ENCODE assay signal across 23 cellular contexts in genomic region chr17:45391918-45392317, GRCh38. TPM values are rescaled to one million over a fixed set of nuclear protein-coding genes. Genes with fewer than 3 reads are reported as not detected.
DNase-seq lines count a peak whose midpoint lies in the region; ATAC-seq and TF ChIP-seq lines count a peak whose summit lies in the region.
"Had no signal": no experiment of that assay in that cellular context is flagged by ENCODE, and none has a peak within 500 bp of the region (broad histone marks: within the 10 kb centered on the region; RNA-seq: fewer than 3 reads in every experiment).

No MANE protein-coding gene starts in this region.

- intact Hi-C loops in natural killer cell (cut with micrococcal nuclease) = no loop called here
- intact Hi-C loops in mucosa of descending colon (cut with DNase I, micrococcal nuclease) = no loop called here
- intact Hi-C loops in mammary epithelial cell (cut with micrococcal nuclease) = no loop called here

- H3K27ac Mint-ChIP-seq in natural killer cell = peak overlapping the region; percentile 2 to 66
- H3K27ac Mint-ChIP-seq in natural killer cell treated with Interleukin-12 subunit alpha and Interleukin-12 subunit beta and Interleukin-15 and Interleukin-18, amount 100 ng/mL, for 72 hours = peak overlapping the region in 1 of 2 donors; percentile 39
- peak overlapping the region; percentile 34 for H3K27ac Mint-ChIP-seq in activated T-helper 17 cell treated with anti-CD3 and anti-CD28 coated beads, Interleukin-2, amount 50 U/mL, for 72 hours
- H3K27ac Mint-ChIP-seq: CD8-positive, alpha-beta T cell had no signal

- H3K9me3 ChIP-seq in mucosa of descending colon = no peaks in the 10 kb centered on the region
- H3K9me3 ChIP-seq in mammary epithelial cell (replicated peaks; ENCODE audit: insufficient read depth, low read length) = no peaks in the 10 kb centered on the region
- H3K9me3 ChIP-seq: Caco-2, MG63 had no signal

- no peak for TF ChIP-seq CTCF in natural killer cell (IDR thresholded peaks at IDR 0.05)
- TF ChIP-seq CTCF in mucosa of descending colon (IDR thresholded peaks at IDR 0.05) = no peak
- TF ChIP-seq CTCF in mammary epithelial cell (conservative IDR thresholded peaks at IDR 0.05 in 1 of 2, IDR thresholded peaks at IDR 0.05 in 1 of 2; ENCODE audit: extremely low read depth in 1 of 2, insufficient read depth in 1 of 2, low read depth in 1 of 2, low read length in 2 of 2) = no peak

- no peaks in the 10 kb centered on the region for H3K79me2 ChIP-seq in mammary epithelial cell (ENCODE audit: insufficient read depth, low read length)

- CTCF ChIA-PET in mammary epithelial cell (lab: Charles Lee; ENCODE audit: low non-redundant PET) = interaction anchor here (0.6 kb wide), 1 partner anchor 257 kb away, joined by 3 read pairs; the partner anchor contains the start of gene ACBD4

- H3K4me3 ChIP-seq in mucosa of descending colon (no peak overlapping the region), mammary epithelial cell (replicated peaks in 1 of 3; ENCODE audit: insufficient read depth in 1 of 3, low read depth in 2 of 3, low read length in 3 of 3) (no peak overlapping the region)
- H3K4me3 ChIP-seq: GM12878, MG63 had no signal

- peaks cover under 1% of the 10 kb centered on the region for H3K36me3 Mint-ChIP-seq in natural killer cell
- peaks cover 1% of the 10 kb centered on the region for H3K36me3 Mint-ChIP-seq in natural killer cell treated with Interleukin-12 subunit alpha and Interleukin-12 subunit beta and Interleukin-15 and Interleukin-18, amount 100 ng/mL, for 72 hours
- H3K36me3 Mint-ChIP-seq in activated T-helper 17 cell treated with anti-CD3 and anti-CD28 coated beads, Interleukin-2, amount 50 U/mL, for 72 hours (ENCODE audit: low read depth) = peaks cover 15% of the 10 kb centered on the region

- ATAC-seq in natural killer cell (no peak), mucosa of descending colon (peak; percentile 3), HG02973 (IDR thresholded peaks at IDR 0.05; ENCODE audit: unreplicated experiment) (no peak)
- no peak for ATAC-seq in natural killer cell treated with Interleukin-12 subunit alpha and Interleukin-12 subunit beta and Interleukin-15 and Interleukin-18, amount 100 ng/mL, for 72 hours
- ATAC-seq in activated T-helper 17 cell treated with anti-CD3 and anti-CD28 coated beads, Interleukin-2, amount 50 U/mL, for 72 hours (replicated peaks) = peak; percentile 35
- ATAC-seq: CD8-positive, alpha-beta T cell; GM12878; HCT116; Panc1 had no signal

- no peaks in the 10 kb centered on the region for H3K27me3 ChIP-seq in mammary epithelial cell (ENCODE audit: insufficient read depth, low read length)
- H3K27me3 ChIP-seq: MG63 had no signal

- H3K4me2 ChIP-seq in mammary epithelial cell (ENCODE audit: insufficient read depth, low read depth, low read length) = no peak overlapping the region

- H3K27ac ChIP-seq in mammary epithelial cell (ENCODE audit: insufficient read depth, low read depth, low read length) = no peak overlapping the region

- no peak overlapping the region for H2AFZ ChIP-seq in mammary epithelial cell (ENCODE audit: low read depth, low read length)

- no peaks in the 10 kb centered on the region for H3K9me3 Mint-ChIP-seq in natural killer cell
- no peaks in the 10 kb centered on the region for H3K9me3 Mint-ChIP-seq in natural killer cell treated with Interleukin-12 subunit alpha and Interleukin-12 subunit beta and Interleukin-15 and Interleukin-18, amount 100 ng/mL, for 72 hours
- no peaks in the 10 kb centered on the region for H3K9me3 Mint-ChIP-seq in activated T-helper 17 cell treated with anti-CD3 and anti-CD28 coated beads, Interleukin-2, amount 50 U/mL, for 72 hours
- H3K9me3 Mint-ChIP-seq: CD8-positive, alpha-beta T cell had no signal

- BruUV-seq in mammary epithelial cell (replicated peaks; lab: Mats Ljungman, UMichigan) = no TSS peak

- H3K4me3 Mint-ChIP-seq in natural killer cell = no peak overlapping the region
- H3K4me3 Mint-ChIP-seq in natural killer cell treated with Interleukin-12 subunit alpha and Interleukin-12 subunit beta and Interleukin-15 and Interleukin-18, amount 100 ng/mL, for 72 hours = no peak overlapping the region
- no peak overlapping the region for H3K4me3 Mint-ChIP-seq in activated T-helper 17 cell treated with anti-CD3 and anti-CD28 coated beads, Interleukin-2, amount 50 U/mL, for 72 hours
- H3K4me3 Mint-ChIP-seq: CD8-positive, alpha-beta T cell had no signal

- peaks cover 3% of the 10 kb centered on the region for H3K4me1 ChIP-seq in mucosa of descending colon (ENCODE audit: low read depth)
- H3K4me1 ChIP-seq in mammary epithelial cell (ENCODE audit: insufficient read depth, low read length) = peaks cover 3% of the 10 kb centered on the region
- H3K4me1 ChIP-seq: Caco-2 had no signal

- WGBS in mammary epithelial cell (ENCODE audit: low coverage, missing lambda C conversion rate) = 100% methylated on average over 2 of the region's 2 CpGs

- dilution Hi-C loops in mammary epithelial cell (cut with HindIII; ENCODE audit: low sequenced_read_pairs) = loop anchor here (10.0 kb wide), 1 partner anchor 237 kb away; no protein-coding TSS in a partner anchor

- no peaks in the 10 kb centered on the region for H4K20me1 ChIP-seq in mammary epithelial cell (ENCODE audit: insufficient read depth, low read length)

- H3K9ac ChIP-seq in mammary epithelial cell (ENCODE audit: insufficient read depth, low read length) = no peak overlapping the region

- in situ Hi-C loops in mammary epithelial cell (cut with MboI; ENCODE audit: low sequenced_read_pairs in 2 of 2) = no loop called here

- DNase-seq in natural killer cell (no peak), mucosa of descending colon (no peak), mammary epithelial cell (no peak), occipital lobe (lab: John Stamatoyannopoulos, UW) (no peak), A172 (ENCODE audit: low spot score) (no peak)
- no peak for DNase-seq in natural killer cell treated with Interleukin-12 subunit alpha and Interleukin-12 subunit beta and Interleukin-15 and Interleukin-18, amount 100 ng/mL, for 72 hours (ENCODE audit: low spot score)
- DNase-seq: C1 segment of cervical spinal cord; Caco-2; CD8-positive, alpha-beta T cell; DMS79; EL; GDM1; KG1; MG63; NCI-H2029; NCI-H446 treated with DMSO at 0.1 percent for 48 hours; NCI-H526; SHP77 treated with DMSO at 0.1 percent for 48 hours had no signal

- H3K4me1 Mint-ChIP-seq in natural killer cell = peaks cover 11 to 19% of the 10 kb centered on the region in 2 donors
- H3K4me1 Mint-ChIP-seq in natural killer cell treated with Interleukin-12 subunit alpha and Interleukin-12 subunit beta and Interleukin-15 and Interleukin-18, amount 100 ng/mL, for 72 hours (ENCODE audit: low read depth in 2 of 2) = peaks cover 21 to 24% of the 10 kb centered on the region in 2 donors
- H3K4me1 Mint-ChIP-seq in activated T-helper 17 cell treated with anti-CD3 and anti-CD28 coated beads, Interleukin-2, amount 50 U/mL, for 72 hours = no peaks in the 10 kb centered on the region

- no peaks in the 10 kb centered on the region for H3K36me3 ChIP-seq in mucosa of descending colon (ENCODE audit: low read depth)
- peaks cover 3% of the 10 kb centered on the region for H3K36me3 ChIP-seq in mammary epithelial cell (ENCODE audit: insufficient read depth, low read length)
- H3K36me3 ChIP-seq: MG63 had no signal

- peaks cover 6 to 15% of the 10 kb centered on the region in 2 donors for H3K27me3 Mint-ChIP-seq in natural killer cell (ENCODE audit: low read depth in 2 of 2)
- H3K27me3 Mint-ChIP-seq in natural killer cell treated with Interleukin-12 subunit alpha and Interleukin-12 subunit beta and Interleukin-15 and Interleukin-18, amount 100 ng/mL, for 72 hours = peaks cover 2 to 9% of the 10 kb centered on the region in 2 donors
- peaks cover 10% of the 10 kb centered on the region for H3K27me3 Mint-ChIP-seq in activated T-helper 17 cell treated with anti-CD3 and anti-CD28 coated beads, Interleukin-2, amount 50 U/mL, for 72 hours

RNA-seq across cellular contexts. Expression of gene ARHGAP27, which starts 40.8 kb away (rescaled TPM):
- 100 to 1,000 TPM; 125 to 141 (median 126) TPM for total RNA-seq in natural killer cell
- total RNA-seq in natural killer cell treated with Interleukin-12 subunit alpha and Interleukin-12 subunit beta and Interleukin-15 and Interleukin-18, amount 100 ng/mL, for 72 hours = 100 to 1,000 TPM in 1 of 2 donors, 10 to 100 TPM in 1; 79.1 to 102 TPM
- 10 to 100 TPM; 54.5 to 55.5 TPM for total RNA-seq in activated T-helper 17 cell treated with anti-CD3 and anti-CD28 coated beads, Interleukin-2, amount 50 U/mL, for 72 hours
- total RNA-seq in mucosa of descending colon = 100 to 1,000 TPM in 2 of 3 donors, 10 to 100 TPM in 1; 88.7 to 199 (median 165) TPM
- total RNA-seq in mammary epithelial cell = 10 to 100 TPM; 24.8 to 31.3 TPM
- polyA plus RNA-seq in mammary epithelial cell = 18.5 TPM
- 11.2 TPM for polyA minus RNA-seq in mammary epithelial cell
- 2.0 TPM for total RNA-seq in occipital lobe
- 9.5 and 17.8 TPM in 2 replicates for total RNA-seq in A172 (2014; rRNA removed; shearing (Covaris generic))

Comparison
In these comparisons a context has a peak if more than half of its experiments do, and no peak if none do; other contexts are left out.
1. ATAC-seq: peak in activated T-helper 17 cell treated with anti-CD3 and anti-CD28 coated beads, Interleukin-2, amount 50 U/mL, for 72 hours (single experiment) and mucosa of descending colon (single experiment); none in natural killer cell (0 of 3), natural killer cell treated with Interleukin-12 subunit alpha and Interleukin-12 subunit beta and Interleukin-15 and Interleukin-18, amount 100 ng/mL, for 72 hours (0 of 2) and HG02973 (single experiment).